ENCODE assay signal across 2 cellular contexts in the genomic region with DNA sequence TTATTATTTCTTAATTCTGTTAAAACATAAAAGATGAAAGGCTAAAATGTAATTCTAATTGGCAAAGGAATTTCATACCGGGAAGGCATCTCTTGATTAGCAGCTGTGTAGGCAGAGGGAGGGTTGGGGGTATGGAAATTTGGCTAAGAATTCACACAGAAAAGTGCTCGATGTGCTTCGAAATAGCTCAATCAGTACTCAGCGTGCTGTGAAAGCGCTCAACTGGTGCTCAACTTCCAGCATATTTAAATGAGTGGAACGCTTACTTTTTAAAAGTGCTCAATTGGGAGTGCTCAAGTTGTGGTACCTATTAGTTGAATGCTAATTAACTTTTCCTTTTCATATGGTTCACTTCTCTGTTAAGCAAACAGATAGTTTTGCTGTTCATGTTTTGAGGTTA.
A peak's percentile ranks its signal among the peaks of the same experiment; 100 is the strongest.
TF ChIP-seq lines count a peak whose summit lies in the region.

No MANE protein-coding gene starts in this region.

TF ChIP-seq in GM23338, 12 proteins besides CTCF, POLR2A, EP300 and RAD21:
- no peak for TF ChIP-seq CREB1 (CRISPR knock-in tag; IDR thresholded peaks at IDR 0.05; ENCODE audit: low read depth)

TF ChIP-seq in H1, 55 proteins besides CTCF, POLR2A, EP300 and RAD21:
- TF ChIP-seq KDM1A (IDR thresholded peaks at IDR 0.05; ENCODE audit: borderline replicate concordance, low read length) (0 out of 2 replicates have a peak, but pooled peaks have one; percentile 19), SIRT6 (IDR thresholded peaks at IDR 0.05; ENCODE audit: low read length) (no peak), NANOG (IDR thresholded peaks at IDR 0.05; ENCODE audit: insufficient read depth, low read depth, low read length, poor library complexity, severe bottlenecking) (peak; percentile 60)
